17 cellular contexts compared by ENCODE assay signal in the genomic region with DNA sequence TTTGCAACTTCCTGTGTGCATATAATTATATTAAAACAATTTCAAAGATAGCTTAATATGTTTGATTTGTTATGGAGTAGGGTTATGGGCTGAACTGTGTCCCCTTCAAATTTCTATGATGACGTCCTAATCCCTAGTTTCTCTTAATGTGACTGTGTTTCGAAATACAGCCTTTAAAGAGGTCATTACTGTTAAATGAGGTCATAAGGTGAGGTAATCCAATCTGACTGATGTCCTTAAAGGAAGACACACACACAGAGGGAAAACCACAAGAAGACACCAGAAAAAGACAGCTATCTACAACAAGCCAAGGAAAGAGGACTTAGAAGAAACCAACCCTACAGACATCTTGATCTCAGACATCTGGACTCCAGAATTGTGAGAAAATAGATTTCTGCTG.
DNase-seq lines count a peak whose midpoint lies in the region; ATAC-seq, FAIRE-seq and TF ChIP-seq lines count a peak whose summit lies in the region.
"Had no signal": no experiment of that assay in that cellular context is flagged by ENCODE, and none has a peak within 500 bp of the region (broad histone marks: within the 10 kb centered on the region; RNA-seq: fewer than 3 reads in every experiment).

No MANE protein-coding gene starts in this region.

- TF ChIP-seq EP300 in HepG2 (IDR thresholded peaks at IDR 0.05; ENCODE audit: low read depth in 2 of 2, low read length in 2 of 2) (no peak), HepG2 (CRISPR knock-in tag; IDR thresholded peaks at IDR 0.05; ENCODE audit: borderline replicate concordance) (no peak)

- no peaks in the 10 kb centered on the region for H3K27me3 ChIP-seq in HepG2 (ENCODE audit: control insufficient read depth in 1 of 2, insufficient read depth in 2 of 2, low read length in 2 of 2)
- H3K27me3 ChIP-seq in right lobe of liver: no peaks in the 10 kb centered on the region
- H3K27me3 ChIP-seq: BLaER1 treated with 17β-estradiol and CSF1 and Interleukin-3, amounts not matched to agents 10 nM and 100 nM had no signal

- H3K4me3 ChIP-seq in HepG2 (replicated peaks in 1 of 3; ENCODE audit: insufficient read depth in 1 of 3, low read depth in 2 of 3, low read length in 3 of 3) (no peak overlapping the region), right lobe of liver (no peak overlapping the region), fibroblast of mammary gland (ENCODE audit: control insufficient read depth, low read depth, low read length) (no peak overlapping the region)
- H3K4me3 ChIP-seq: BLaER1 treated with 17β-estradiol and CSF1 and Interleukin-3, amounts not matched to agents 10 nM and 100 nM had no signal

- WGBS in HepG2 (ENCODE audit: low lambda C conversion rate): 34% methylated on average over 2 of the region's 2 CpGs
- WGBS in right lobe of liver (ENCODE audit: insufficient coverage, low coverage, low lambda C conversion rate, missing lambda C conversion rate): 64% methylated on average over 2 of the region's 2 CpGs

- H2AFZ ChIP-seq in HepG2 (ENCODE audit: low read length): no peak overlapping the region

- H4K20me1 ChIP-seq in HepG2 (ENCODE audit: insufficient read depth, low read length): no peaks in the 10 kb centered on the region
- H4K20me1 ChIP-seq: BLaER1 treated with 17β-estradiol and CSF1 and Interleukin-3, amounts not matched to agents 10 nM and 100 nM had no signal

- DNase-seq in HepG2 (ENCODE audit: low spot score): no peak
- DNase-seq in right lobe of liver: no peak
- DNase-seq in OCI-M1 (lab: John Stamatoyannopoulos, UW): peak; percentile 67
- DNase-seq in fibroblast of mammary gland (ENCODE audit: low read depth): peak; percentile 17
- DNase-seq in myocyte (ENCODE audit: low read depth): peak; percentile 6
- DNase-seq: ACHN; CD4-positive, CD25-positive, alpha-beta regulatory T cell; DMS79 treated with DMSO at 0.1 percent for 48 hours; EL; HCEC 1CT had no signal

- ATAC-seq in HepG2: no peak
- no peak for ATAC-seq in right lobe of liver
- no peak for ATAC-seq in HG02678 (IDR thresholded peaks at IDR 0.05; ENCODE audit: unreplicated experiment)
- no peak for ATAC-seq in GM21723 (IDR thresholded peaks at IDR 0.05; ENCODE audit: unreplicated experiment)
- no peak for ATAC-seq in GM19452 (IDR thresholded peaks at IDR 0.05; ENCODE audit: unreplicated experiment)

- TF ChIP-seq POLR2A in HepG2 (IDR thresholded peaks at IDR 0.05; ENCODE audit: insufficient read depth in 1 of 2, low read depth in 2 of 2, low read length in 2 of 2) (no peak), right lobe of liver (IDR thresholded peaks at IDR 0.05) (no peak)

- H3K4me1 ChIP-seq in HepG2 (ENCODE audit: insufficient read depth, low read length) (no peaks in the 10 kb centered on the region), right lobe of liver (no peaks in the 10 kb centered on the region)
- H3K4me1 ChIP-seq: BLaER1 treated with 17β-estradiol and CSF1 and Interleukin-3, amounts not matched to agents 10 nM and 100 nM had no signal

- intact Hi-C loops in HepG2 (cut with micrococcal nuclease; ENCODE audit: unreplicated experiment): no loop called here
- intact Hi-C loops in right lobe of liver (cut with DNase I): no loop called here

- in situ Hi-C loops in HepG2 (cut with HindIII; ENCODE audit: extremely low pct_ligation_motif_present, low pct_unique_long_range_greater_than_20kb): no loop called here

- H3K9me3 ChIP-seq in HepG2 (ENCODE audit: low read length) (no peaks in the 10 kb centered on the region), right lobe of liver (no peaks in the 10 kb centered on the region)
- H3K9me3 ChIP-seq: BLaER1 treated with 17β-estradiol and CSF1 and Interleukin-3, amounts not matched to agents 10 nM and 100 nM had no signal

- H3K9ac ChIP-seq in HepG2 (ENCODE audit: insufficient read depth, low read depth, low read length): no peak overlapping the region
- H3K9ac ChIP-seq: BLaER1 treated with 17β-estradiol and CSF1 and Interleukin-3, amounts not matched to agents 10 nM and 100 nM had no signal

- H3K36me3 ChIP-seq in HepG2 (replicated peaks in 1 of 2; ENCODE audit: control insufficient read depth in 1 of 2, insufficient read depth in 2 of 2, low read length in 2 of 2): no peaks in the 10 kb centered on the region
- no peaks in the 10 kb centered on the region for H3K36me3 ChIP-seq in right lobe of liver
- H3K36me3 ChIP-seq: BLaER1 treated with 17β-estradiol and CSF1 and Interleukin-3, amounts not matched to agents 10 nM and 100 nM had no signal

- POLR2A ChIA-PET in HepG2 (lab: Yijun Ruan, JAX): no interaction called here

- H3K4me2 ChIP-seq in HepG2 (ENCODE audit: low read depth, low read length): no peak overlapping the region
- H3K4me2 ChIP-seq: BLaER1 treated with 17β-estradiol and CSF1 and Interleukin-3, amounts not matched to agents 10 nM and 100 nM had no signal

- BruUV-seq in HepG2 (replicated peaks; lab: Mats Ljungman, UMichigan): no TSS peak

- no peaks in the 10 kb centered on the region for H3K79me2 ChIP-seq in HepG2 (ENCODE audit: insufficient read depth, low read length)

- no peak for TF ChIP-seq CTCF in HepG2 (CRISPR knock-in tag; IDR thresholded peaks at IDR 0.05)
- no peak for TF ChIP-seq CTCF in right lobe of liver (IDR thresholded peaks at IDR 0.05)
- TF ChIP-seq CTCF in fibroblast of mammary gland (conservative IDR thresholded peaks at IDR 0.05; ENCODE audit: control insufficient read depth, insufficient read depth, low read depth, low read length): no peak

- H3K27ac ChIP-seq in HepG2 (ENCODE audit: extremely low read length, insufficient read depth, low read length) (no peak overlapping the region), right lobe of liver (no peak overlapping the region)
- H3K27ac ChIP-seq: BLaER1 treated with 17β-estradiol and CSF1 and Interleukin-3, amounts not matched to agents 10 nM and 100 nM; HL-60 had no signal

- TF ChIP-seq RAD21 in HepG2 (CRISPR knock-in tag; IDR thresholded peaks at IDR 0.05): no peak

- CTCF ChIA-PET in HepG2 (lab: Yijun Ruan, JAX; ENCODE audit: low intra/inter-chr PET ratio, low total read pairs): no interaction called here

- FAIRE-seq in HepG2 (lab: Jason Lieb, UNC): no peak
- FAIRE-seq: G401.6, GM12891 had no signal

TF ChIP-seq in HepG2, 621 proteins besides CTCF, POLR2A, EP300 and RAD21:
- TF ChIP-seq ATF7 (IDR thresholded peaks at IDR 0.05): 0 out of 2 replicates have a peak, but pooled peaks have one; percentile 35
- TF ChIP-seq ATF7 (CRISPR knock-in tag; IDR thresholded peaks at IDR 0.05): no peak
- TF ChIP-seq CREB1 (IDR thresholded peaks at IDR 0.05): peak; percentile 24; the same call in 1 of the 2 replicates
- no peak for TF ChIP-seq CREB1 (CRISPR knock-in tag; IDR thresholded peaks at IDR 0.05)
- no peak for TF ChIP-seq KLF11 (CRISPR knock-in tag; IDR thresholded peaks at IDR 0.05)

Comparison
In these comparisons a context has a peak if more than half of its experiments do, and no peak if none do; other contexts are left out.
1. DNase-seq: peak in OCI-M1 (single experiment), fibroblast of mammary gland (single experiment) and myocyte (single experiment); none in HepG2 (single experiment) and right lobe of liver (0 of 3).